Comparison of ENCODE assay signal across 8 cellular contexts in the genomic region with DNA sequence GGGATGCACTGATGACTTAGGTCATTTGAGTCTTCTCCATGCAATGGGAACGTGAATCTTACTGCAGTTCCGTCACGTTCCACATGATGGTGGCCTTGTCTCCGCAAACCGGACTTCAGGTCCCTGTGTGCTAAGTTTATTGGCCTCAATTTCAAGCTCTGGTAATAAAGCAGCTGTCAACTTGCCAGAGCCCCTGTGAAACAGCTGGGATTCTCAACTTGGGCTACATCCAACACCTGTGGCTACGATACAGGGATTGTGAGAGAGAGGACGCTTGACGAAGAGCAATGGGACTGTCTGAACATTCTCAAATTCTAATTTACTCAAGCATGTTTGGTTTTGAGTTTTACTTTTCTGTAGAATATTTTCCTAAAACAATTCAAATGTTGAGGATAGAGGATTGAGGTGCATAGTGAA.
DNase-seq lines count a peak whose midpoint lies in the region; ATAC-seq and TF ChIP-seq lines count a peak whose summit lies in the region.

No MANE protein-coding gene starts in this region.

- intact Hi-C loops in ovary (cut with DNase I), result no loop called here

- no peak for TF ChIP-seq POLR2A in ovary (IDR thresholded peaks at IDR 0.05)

- no peaks in the 10 kb centered on the region for H3K36me3 ChIP-seq in SK-N-MC (ENCODE audit: insufficient read depth, low read length)
- H3K36me3 ChIP-seq in ovary, result no peaks in the 10 kb centered on the region

- no peak overlapping the region for H3K4me3 ChIP-seq in SK-N-MC
- no peak overlapping the region for H3K4me3 ChIP-seq in ovary

- H3K4me1 ChIP-seq in ovary (ENCODE audit: insufficient read depth), result no peaks in the 10 kb centered on the region

- H3K9me3 ChIP-seq in SK-N-MC (ENCODE audit: low read depth, low read length), result no peaks in the 10 kb centered on the region
- H3K9me3 ChIP-seq in ovary, result no peaks in the 10 kb centered on the region

- WGBS in ovary, 3 donors, result 6 to 9% (median 7%) methylated on average over 8 of the region's 8 CpGs

- DNase-seq in DMS114 treated with DMSO at 0.1 percent for 48 hours (lab: John Stamatoyannopoulos, UW; ENCODE audit: unreplicated experiment) (peak; percentile 19), NCI-H1092 (lab: John Stamatoyannopoulos, UW) (peak; percentile 98), SK-N-MC (ENCODE audit: low read depth, low spot score) (peak; percentile 32), fibroblast of the conjunctiva (ENCODE audit: low read depth) (peak; percentile 66), ovary (peak in 4 of 5 donors; percentile 14 to 20 (median 15))

- ATAC-seq in GM21717 (IDR thresholded peaks at IDR 0.05; ENCODE audit: unreplicated experiment) (no peak), GM21723 (IDR thresholded peaks at IDR 0.05; ENCODE audit: unreplicated experiment) (no peak), GM21367 (IDR thresholded peaks at IDR 0.05; ENCODE audit: unreplicated experiment) (no peak)

- no peak overlapping the region for H3K27ac ChIP-seq in SK-N-MC
- H3K27ac ChIP-seq in ovary, result no peak overlapping the region

- TF ChIP-seq EP300 in ovary (IDR thresholded peaks at IDR 0.05), result no peak

- H3K27me3 ChIP-seq in ovary, result no peaks in the 10 kb centered on the region

- TF ChIP-seq CTCF in ovary (IDR thresholded peaks at IDR 0.05), result no peak

- H3K9ac ChIP-seq in SK-N-MC (ENCODE audit: insufficient read length), result no peak overlapping the region

Comparison
In these comparisons a context has a peak if more than half of its experiments do, and no peak if none do; other contexts are left out.
1. DNase-seq: peak in every context shown above with its lines; median percentile 98 in NCI-H1092; 66 in fibroblast of the conjunctiva; 32 in SK-N-MC; 19 in DMS114 treated with DMSO at 0.1 percent for 48 hours; 15 in ovary.